37 cellular contexts compared by ENCODE assay signal in the genomic region with DNA sequence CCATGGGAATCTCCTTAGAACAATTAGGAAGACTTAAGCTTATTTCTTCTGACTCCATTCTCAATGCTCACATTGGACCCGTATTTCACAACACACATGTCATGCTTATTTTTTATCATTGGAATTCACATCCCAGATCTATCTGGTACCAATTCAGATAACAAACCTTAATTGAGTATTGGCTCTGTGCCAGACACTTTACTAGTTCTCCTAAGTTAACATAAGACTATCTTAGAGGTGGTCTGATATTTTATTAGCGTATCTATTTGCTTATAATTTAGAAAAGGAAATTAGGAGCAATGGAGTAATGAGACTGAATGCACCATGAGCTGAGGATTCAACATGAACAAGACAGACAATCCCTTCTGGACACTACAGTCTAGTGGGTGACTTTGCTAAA. TPM values are rescaled to one million over a fixed set of nuclear protein-coding genes. Genes with fewer than 3 reads are reported as not detected.
"Had no signal": no experiment of that assay in that cellular context is flagged by ENCODE, and none has a peak within 500 bp of the region (broad histone marks: within the 10 kb centered on the region; RNA-seq: fewer than 3 reads in every experiment).

No MANE protein-coding gene starts in this region.

- DNase-seq: Karpas-422, Kasumi-1, MG63, MM.1S, MV-4-11, NCI-H1048, NCI-H1092, NCI-H1092 treated with DMSO at 0.1 percent for 48 hours, NCI-H1105, NCI-H1105 treated with DMSO at 0.1 percent for 48 hours, NCI-H1417, NCI-H1417 treated with DMSO at 0.1 percent for 48 hours, NCI-H1436, NCI-H1436 treated with DMSO at 0.1 percent for 48 hours, NCI-H146, NCI-H1694, NCI-H1694 treated with DMSO at 0.1 percent for 48 hours, NCI-H187, NCI-H187 treated with DMSO at 0.1 percent for 48 hours, NCI-H1930, NCI-H2029, NCI-H2029 treated with DMSO at 0.1 percent for 48 hours, NCI-H2081, NCI-H2081 treated with DMSO at 0.1 percent for 48 hours, NCI-H2107, NCI-H2171, NCI-H2171 treated with DMSO at 0.1 percent for 48 hours, NCI-H2227 treated with DMSO at 0.1 percent for 48 hours, NCI-H226, NCI-H345, NCI-H446, NCI-H446 treated with DMSO at 0.1 percent for 48 hours, NCI-H510A, NCI-H510A treated with DMSO at 0.1 percent for 48 hours, NCI-H524, NCI-H524 treated with DMSO at 0.1 percent for 48 hours had no signal

- H3K27me3 ChIP-seq: MG63 had no signal

- H3K4me3 ChIP-seq: MG63 had no signal

- H3K9me3 ChIP-seq: MG63 had no signal

RNA-seq across cellular contexts. Expression of a gene that starts 45.1 kb away (rescaled TPM):
- total RNA-seq: MCF 10A had no signal
